Comparison of ENCODE assay signal across 4 cellular contexts in the genomic region with DNA sequence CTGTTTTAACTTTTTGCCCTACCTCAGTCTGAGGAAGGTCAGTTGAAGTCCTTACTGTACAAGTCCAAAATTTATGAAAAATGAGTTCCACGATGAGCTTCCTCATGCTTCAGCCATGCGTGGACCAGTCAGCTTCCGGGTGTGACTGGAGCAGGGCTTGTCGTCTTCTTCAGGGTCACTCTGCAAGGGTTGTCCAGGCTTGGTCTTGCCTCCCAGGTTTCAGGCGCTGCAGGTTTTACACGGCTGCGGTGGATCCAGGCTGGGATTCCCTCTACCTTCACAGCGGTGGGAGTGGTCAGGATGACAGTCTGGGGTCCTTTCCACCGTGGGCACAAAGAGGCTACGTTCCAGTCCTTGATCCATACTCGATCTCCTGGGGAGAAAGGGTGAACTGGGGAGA. TPM values are rescaled to one million over a fixed set of nuclear protein-coding genes. Genes with fewer than 3 reads are reported as not detected.
DNase-seq lines count a peak whose midpoint lies in the region; ATAC-seq, FAIRE-seq and TF ChIP-seq lines count a peak whose summit lies in the region.
"Not testable (repeated sequence)": the region's sequence is repeated elsewhere in the genome, so short reads cannot be mapped to it uniquely, and the experiment has no call there.

No MANE protein-coding gene starts in this region.

- H3K27ac ChIP-seq in K562 (ENCODE audit: extremely low read depth, low read depth, low read length): not testable (repeated sequence)
- peak overlapping the region; percentile 83 for H3K27ac ChIP-seq in parathyroid adenoma

- not testable (repeated sequence) for ATAC-seq in K562

- not testable (repeated sequence) for TF ChIP-seq EP300 in K562 (IDR thresholded peaks at IDR 0.05; ENCODE audit: low read length)

- 77% methylated on average over 11 of the region's 11 CpGs for WGBS in K562 (ENCODE audit: insufficient coverage, low coverage, missing lambda C conversion rate)

- TF ChIP-seq POLR2A in K562 (conservative IDR thresholded peaks at IDR 0.05): not testable (repeated sequence)

- in situ Hi-C loops in K562 (cut with MboI): not testable (repeated sequence)

- H3K9me1 ChIP-seq in K562 (ENCODE audit: control insufficient read depth, insufficient read depth, low read length): not testable (repeated sequence)

- H3K4me1 Mint-ChIP-seq in progenitor cell of endocrine pancreas (ENCODE audit: low read depth): peaks cover 22% of the 10 kb centered on the region

- CTCF ChIA-PET in K562 (lab: Yijun Ruan, JAX; ENCODE audit: low intra/inter-chr PET ratio): not testable (repeated sequence)

- BruUV-seq in K562 (replicated peaks; lab: Mats Ljungman, UMichigan): not testable (repeated sequence)

- H4K20me1 ChIP-seq in K562 (replicated peaks; ENCODE audit: control insufficient read depth, insufficient read depth, low read length): not testable (repeated sequence)

- not testable (repeated sequence) for H2AFZ ChIP-seq in K562 (ENCODE audit: low read depth, low read length); parathyroid adenoma

- not testable (repeated sequence) for H3K4me2 ChIP-seq in K562 (ENCODE audit: insufficient read depth, low read length)
- peak overlapping the region; percentile 35 for H3K4me2 ChIP-seq in parathyroid adenoma (ENCODE audit: low read length)

- POLR2A ChIA-PET in K562 (lab: Yijun Ruan, JAX): not testable (repeated sequence)

- H3K27ac Mint-ChIP-seq in progenitor cell of endocrine pancreas: peak overlapping the region; percentile 16

- not testable (repeated sequence) for DNase-seq in K562 (ENCODE audit: extremely low read depth in 1 of 4, low spot score in 3 of 4); progenitor cell of endocrine pancreas (ENCODE audit: low spot score, unreplicated experiment)
- DNase-seq in posterior vena cava (ENCODE audit: low spot score): peak; percentile 31

- not testable (repeated sequence) for H3K79me2 ChIP-seq in K562 (ENCODE audit: control insufficient read depth, insufficient read depth, low read length); parathyroid adenoma

- H3K4me3 ChIP-seq in K562: not testable (repeated sequence)
- H3K4me3 ChIP-seq in parathyroid adenoma (ENCODE audit: low read depth, low read length): peak overlapping the region; percentile 14

- H3K36me3 Mint-ChIP-seq in progenitor cell of endocrine pancreas (ENCODE audit: insufficient read depth): not testable (repeated sequence)

- not testable (repeated sequence) for H3K4me3 Mint-ChIP-seq in progenitor cell of endocrine pancreas (ENCODE audit: low read depth)

- peaks cover 13% of the 10 kb centered on the region for H3K9me3 Mint-ChIP-seq in progenitor cell of endocrine pancreas (ENCODE audit: low read depth)

- intact Hi-C loops in K562 (cut with micrococcal nuclease); posterior vena cava (cut with DNase I): not testable (repeated sequence)

- TF ChIP-seq RAD21 in K562 (CRISPR knock-in tag; conservative IDR thresholded peaks at IDR 0.05 in 1 of 2, IDR thresholded peaks at IDR 0.05 in 1 of 2): not testable (repeated sequence)

- not testable (repeated sequence) for H3K27me3 ChIP-seq in K562 (ENCODE audit: control insufficient read depth in 2 of 2, insufficient read depth in 2 of 2, low read length in 2 of 2); parathyroid adenoma (ENCODE audit: control insufficient read depth, insufficient read depth, low read length)

- H3K4me1 ChIP-seq in K562 (replicated peaks in 1 of 2; ENCODE audit: control insufficient read depth in 2 of 2, insufficient read depth in 2 of 2, low read length in 2 of 2): peaks cover 17 to 20% of the 10 kb centered on the region in 2 experiments; a peak in 4 of 5 replicates
- H3K4me1 ChIP-seq in parathyroid adenoma: peaks cover 25% of the 10 kb centered on the region

- H3K9ac ChIP-seq in K562 (ENCODE audit: insufficient read depth in 1 of 2, low read depth in 2 of 2, low read length in 2 of 2); parathyroid adenoma: not testable (repeated sequence)

- H3K9me3 ChIP-seq in K562 (replicated peaks; ENCODE audit: control insufficient read depth, insufficient read depth, low read depth, low read length); parathyroid adenoma (ENCODE audit: control insufficient read depth, low read length): not testable (repeated sequence)

- H3K27me3 Mint-ChIP-seq in progenitor cell of endocrine pancreas: not testable (repeated sequence)

- not testable (repeated sequence) for H3K36me3 ChIP-seq in K562 (ENCODE audit: control insufficient read depth, insufficient read depth, low read length); parathyroid adenoma (ENCODE audit: control insufficient read depth, insufficient read depth, low read length)

- not testable (repeated sequence) for FAIRE-seq in K562 (lab: Jason Lieb, UNC)

- not testable (repeated sequence) for TF ChIP-seq CTCF in K562 (IDR thresholded peaks at IDR 0.05 in 2 of 3, conservative IDR thresholded peaks at IDR 0.05 in 1 of 3; ENCODE audit: insufficient read depth in 2 of 3, low read depth in 1 of 3, low read length in 3 of 3); parathyroid adenoma (IDR thresholded peaks at IDR 0.05); progenitor cell of endocrine pancreas (IDR thresholded peaks at IDR 0.05; ENCODE audit: unreplicated experiment)

TF ChIP-seq in K562, 482 proteins besides CTCF, POLR2A, EP300 and RAD21:
- 0 out of 2 replicates have a peak, but pooled peaks have one; percentile 10 for TF ChIP-seq TRIM28 (IDR thresholded peaks at IDR 0.05)
- TF ChIP-seq ZFP36 (IDR thresholded peaks at IDR 0.05; ENCODE audit: low read depth, low read length, partially characterized antibody): peak; percentile 56

RNA-seq across cellular contexts. Expression of a gene that starts 41.9 kb away (rescaled TPM):
- 19.1 and 41.6 TPM in 2 replicates for total RNA-seq in K562 (2011; cell fraction: chromatin; rRNA removed; ENCODE audit: low replicate concordance)
- 25.8 and 36.4 TPM in 2 replicates for total RNA-seq in K562 (2011; cell fraction: nucleolus; rRNA removed)
- 20.5 and 21.5 TPM in 2 replicates for total RNA-seq in K562 (2011; cell fraction: nucleoplasm; rRNA removed)
- 25.1 and 29.6 TPM in 2 replicates for total RNA-seq in K562 (2014; rRNA removed)
- total RNA-seq in K562 (2014; rRNA removed; fragmentation: Illumina TruSeq; extraction: Trizol): 8.1 and 11.3 TPM in 2 replicates
- total RNA-seq in K562 (2015; rRNA removed; fragmentation: Illumina TruSeq; extraction: Trizol): 18.2 and 19.4 TPM in 2 replicates
- total RNA-seq in K562 (2021): 23.6 and 26.8 TPM in 2 replicates
- polyA plus RNA-seq in K562 (2011; rRNA removed): 8.6 and 9.3 TPM in 2 replicates
- 9.9 and 15.5 TPM in 2 replicates for polyA plus RNA-seq in K562 (2011; cell fraction: cytosol; rRNA removed)
- 18.4 and 32.2 TPM in 2 replicates for polyA plus RNA-seq in K562 (2011; cell fraction: nucleus; rRNA removed)
- 19.0 and 28.0 TPM in 2 replicates for polyA plus RNA-seq in K562 (2012)
- 8.0 and 12.4 TPM in 2 replicates for polyA plus RNA-seq in K562 (2014; fragmentation: Illumina TruSeq; extraction: Trizol)
- under 1 TPM; 0.77 to 0.89 TPM for polyA plus RNA-seq in K562 (2014; fragmentation: Nextera tagmentation; extraction: Ambion mirVana)
- 15.0 and 15.6 TPM in 2 replicates for polyA plus RNA-seq in K562 (2014; rRNA removed)
- polyA minus RNA-seq in K562 (2011; rRNA and poly(A)+ RNA removed): 10.1 and 23.5 TPM in 2 replicates
- polyA minus RNA-seq in K562 (2011; cell fraction: cytosol; rRNA and poly(A)+ RNA removed): 16.4 and 18.4 TPM in 2 replicates
- polyA minus RNA-seq in K562 (2011; cell fraction: nucleus; rRNA and poly(A)+ RNA removed): 7.4 and 8.1 TPM in 2 replicates
- 1 to 10 TPM; 8.0 to 8.9 TPM for total RNA-seq in posterior vena cava
- 48.3 and 50.2 TPM in 2 replicates for total RNA-seq in progenitor cell of endocrine pancreas
